15 cellular contexts compared by ENCODE assay signal in genomic region chr20:6026051-6026450, GRCh38. TPM values are rescaled to one million over a fixed set of nuclear protein-coding genes. Genes with fewer than 3 reads are reported as not detected.
A peak's percentile ranks its signal among the peaks of the same experiment; 100 is the strongest.
DNase-seq lines count a peak whose midpoint lies in the region; ATAC-seq and TF ChIP-seq lines count a peak whose summit lies in the region.
"Had no signal": no experiment of that assay in that cellular context is flagged by ENCODE, and none has a peak within 500 bp of the region (broad histone marks: within the 10 kb centered on the region; RNA-seq: fewer than 3 reads in every experiment).

No MANE protein-coding gene starts in this region.

- no peaks in the 10 kb centered on the region for H3K9me3 ChIP-seq in right cardiac atrium (ENCODE audit: control insufficient read depth, low read length)
- H3K9me3 ChIP-seq in skeletal muscle tissue (ENCODE audit: control insufficient read depth in 3 of 3, low read length in 3 of 3) = no peaks in the 10 kb centered on the region
- H3K9me3 ChIP-seq: esophagus muscularis mucosa, upper lobe of right lung had no signal

- CTCF ChIA-PET in Calu3 (lab: Charles Lee) = no interaction called here

- H3K4me1 Mint-ChIP-seq in Calu3 (ENCODE audit: low read depth, unreplicated experiment) = no peaks in the 10 kb centered on the region

- H3K9me3 Mint-ChIP-seq in Calu3 (ENCODE audit: low read depth, unreplicated experiment) = no peaks in the 10 kb centered on the region

- DNase-seq in Right ventricle myocardium superior = no peak
- no peak for DNase-seq in right cardiac atrium
- peak; percentile 86 for DNase-seq in NCI-H82 (lab: John Stamatoyannopoulos, UW)
- DNase-seq in epithelial cell of prostate (ENCODE audit: low read depth, low spot score) = peak; percentile 36
- DNase-seq in Calu3 = no peak
- DNase-seq: activated CD4-positive, CD25-positive, alpha-beta regulatory T cell treated with anti-CD3 and anti-CD28 coated beads, Interleukin-2, amount 50 U/mL, for 72 hours; activated effector memory CD4-positive, alpha-beta T cell treated with Interleukin-2 at 50 U/mL for 16 hours; cerebellar nuclear complex; NCI-H146; upper lobe of right lung had no signal

- H3K4me1 ChIP-seq in right cardiac atrium (ENCODE audit: control insufficient read depth, insufficient read depth, low read length) (peaks cover 4% of the 10 kb centered on the region), skeletal muscle tissue (ENCODE audit: control insufficient read depth in 3 of 3, insufficient read depth in 3 of 3, low read length in 3 of 3) (peaks cover 0 to 10% (median 0%) of the 10 kb centered on the region in 3 donors)
- H3K4me1 ChIP-seq: upper lobe of right lung had no signal

- no peak overlapping the region for H3K4me3 Mint-ChIP-seq in Calu3 (ENCODE audit: low read depth, unreplicated experiment)

- H3K4me3 ChIP-seq in right cardiac atrium (ENCODE audit: low read length) = no peak overlapping the region
- no peak overlapping the region for H3K4me3 ChIP-seq in skeletal muscle tissue (ENCODE audit: low read length in 3 of 3)
- H3K4me3 ChIP-seq: esophagus muscularis mucosa, upper lobe of right lung had no signal

- H3K9ac ChIP-seq in skeletal muscle tissue (ENCODE audit: low read depth in 1 of 3, low read length in 3 of 3) = peak overlapping the region in 1 of 3 donors; percentile 12

- ATAC-seq in Right ventricle myocardium superior (ENCODE audit: poor library complexity) (peak; percentile 45), right cardiac atrium (no peak), HG03432 (IDR thresholded peaks at IDR 0.05; ENCODE audit: unreplicated experiment) (no peak), HG02763 (IDR thresholded peaks at IDR 0.05; ENCODE audit: unreplicated experiment) (no peak)
- ATAC-seq: upper lobe of right lung had no signal

- H3K36me3 Mint-ChIP-seq in Calu3 (ENCODE audit: insufficient read depth, unreplicated experiment) = peaks cover 6% of the 10 kb centered on the region

- H3K27me3 Mint-ChIP-seq in Calu3 (ENCODE audit: unreplicated experiment) = no peaks in the 10 kb centered on the region

- WGBS in right cardiac atrium = 85% methylated on average over 3 of the region's 3 CpGs

- no TSS peak for BruUV-seq in Calu3 (replicated peaks; lab: Mats Ljungman, UMichigan)

- H3K27ac Mint-ChIP-seq in Calu3 (ENCODE audit: unreplicated experiment) = no peak overlapping the region

- no peak for TF ChIP-seq CTCF in Calu3 (IDR thresholded peaks at IDR 0.05; ENCODE audit: unreplicated experiment)

- intact Hi-C loops in Right ventricle myocardium superior (cut with DNase I) = no loop called here
- intact Hi-C loops in right cardiac atrium (cut with DNase I) = no loop called here
- intact Hi-C loops in Calu3 (cut with micrococcal nuclease; ENCODE audit: unreplicated experiment) = no loop called here

- no peak overlapping the region for H3K27ac ChIP-seq in right cardiac atrium (ENCODE audit: low read length)
- H3K27ac ChIP-seq in epithelial cell of prostate = no peak overlapping the region
- peak overlapping the region; percentile 37 for H3K27ac ChIP-seq in skeletal muscle tissue (ENCODE audit: low read depth, low read length)
- H3K27ac ChIP-seq: esophagus muscularis mucosa, upper lobe of right lung had no signal

- no peaks in the 10 kb centered on the region for H3K27me3 ChIP-seq in right cardiac atrium (ENCODE audit: control insufficient read depth, insufficient read depth)
- no peaks in the 10 kb centered on the region for H3K27me3 ChIP-seq in skeletal muscle tissue (ENCODE audit: control insufficient read depth in 3 of 3, insufficient read depth in 3 of 3, low read length in 3 of 3)
- H3K27me3 ChIP-seq: esophagus muscularis mucosa, upper lobe of right lung had no signal

- peaks cover 2 to 16% (median 9%) of the 10 kb centered on the region in 3 donors for H3K36me3 ChIP-seq in skeletal muscle tissue (ENCODE audit: control insufficient read depth in 3 of 3, insufficient read depth in 3 of 3, low read length in 3 of 3)

RNA-seq across cellular contexts. Expression of gene CRLS1, which starts 20.1 kb away (rescaled TPM):
- total RNA-seq in Right ventricle myocardium superior (93.5 TPM), right cardiac atrium (10 to 100 TPM; 75.2 to 99.0 (median 80.7) TPM), skeletal muscle tissue (51.7 TPM), Calu3 (2022) (21.6 and 25.4 TPM in 2 replicates)
- polyA plus RNA-seq in right cardiac atrium = 115 TPM

RNA-seq across cellular contexts. Expression of gene LRRN4, which starts 27.8 kb away (rescaled TPM):
- total RNA-seq in Right ventricle myocardium superior (not detected), right cardiac atrium (under 1 TPM; 0.11 to 0.77 (median 0.39) TPM), skeletal muscle tissue (under 0.01 TPM), Calu3 (2022) (2.0 and 2.6 TPM in 2 replicates)
- polyA plus RNA-seq in right cardiac atrium = 0.05 TPM
- total RNA-seq: NCI-H460 had no signal

Comparison
In these comparisons a context has a peak if more than half of its experiments do, and no peak if none do; other contexts are left out.
1. DNase-seq: peak in NCI-H82 (single experiment) and epithelial cell of prostate (single experiment); none in Right ventricle myocardium superior (single experiment), right cardiac atrium (0 of 3) and Calu3 (single experiment).